Comparison of ENCODE assay signal across 13 cellular contexts in genomic region chr5:158406884-158407790, GRCh38.
DNase-seq lines count a peak whose midpoint lies in the region; ATAC-seq, FAIRE-seq and TF ChIP-seq lines count a peak whose summit lies in the region.
"Had no signal": no experiment of that assay in that cellular context is flagged by ENCODE, and none has a peak within 500 bp of the region (broad histone marks: within the 10 kb centered on the region; RNA-seq: fewer than 3 reads in every experiment).

No MANE protein-coding gene starts in this region.

- no peak for FAIRE-seq in GM12878 (lab: Jason Lieb, UNC)

- no peak for TF ChIP-seq CTCF in GM12878 (IDR thresholded peaks at IDR 0.05 in 2 of 3, conservative IDR thresholded peaks at IDR 0.05 in 1 of 3; ENCODE audit: control insufficient read depth in 2 of 3, extremely low read depth in 1 of 3, insufficient read depth in 1 of 3, low read depth in 3 of 3, low read length in 3 of 3)

- in situ Hi-C loops in GM12878 (cut with MboI): no loop called here

- no peaks in the 10 kb centered on the region for H3K27me3 Mint-ChIP-seq in activated T-cell treated with anti-CD3 and anti-CD28 coated beads, Interleukin-2, amount 50 U/mL, for 72 hours (ENCODE audit: low read depth)

- H3K36me3 Mint-ChIP-seq in activated T-cell treated with anti-CD3 and anti-CD28 coated beads, Interleukin-2, amount 50 U/mL, for 72 hours (ENCODE audit: insufficient read depth in 2 of 2): peaks cover 9 to 13% of the 10 kb centered on the region in 2 donors

- peaks cover 8% of the 10 kb centered on the region for H3K4me1 Mint-ChIP-seq in activated T-cell treated with anti-CD3 and anti-CD28 coated beads, Interleukin-2, amount 50 U/mL, for 72 hours (ENCODE audit: low read depth)

- SMC1A ChIA-PET in GM12878 (lab: Charles Lee; ENCODE audit: uncharacterized antibody, unreplicated experiment): interaction anchor here (0.6 to 7.6 kb wide), 9 partner anchors 9 to 658 kb away, joined by 3 to 62 read pairs (median 7); no protein-coding TSS in a partner anchor

- WGBS in GM12878 (ENCODE audit: insufficient coverage, insufficient replicate concordance, low lambda C conversion rate, missing lambda C conversion rate): 68% methylated on average over 4 of the region's 4 CpGs

- H3K9me3 Mint-ChIP-seq in activated T-cell treated with anti-CD3 and anti-CD28 coated beads, Interleukin-2, amount 50 U/mL, for 72 hours: peaks cover 10 to 12% of the 10 kb centered on the region in 2 donors

- CTCF ChIA-PET in GM12878 (lab: Yijun Ruan, JAX): interaction anchor here (0.7 to 2.0 kb wide), 4 partner anchors 10 to 288 kb away, joined by 3 to 4 read pairs (median 4); no protein-coding TSS in a partner anchor

- no peaks in the 10 kb centered on the region for H3K79me2 ChIP-seq in GM12878 (ENCODE audit: control insufficient read depth, insufficient read depth, low read length)

- TF ChIP-seq POLR2A in GM12878 (IDR thresholded peaks at IDR 0.05; ENCODE audit: low read depth, low read length): no peak

- no peak overlapping the region for H3K27ac ChIP-seq in GM12878 (ENCODE audit: control insufficient read depth, insufficient read depth)
- H3K27ac ChIP-seq: esophagus squamous epithelium had no signal

- H3K27me3 ChIP-seq in GM12878 (replicated peaks in 1 of 2; ENCODE audit: control insufficient read depth in 2 of 2, insufficient read depth in 2 of 2, low read length in 1 of 2): no peaks in the 10 kb centered on the region
- H3K27me3 ChIP-seq in skeletal muscle satellite cell (ENCODE audit: control insufficient read depth, insufficient read depth, low read length): no peaks in the 10 kb centered on the region
- H3K27me3 ChIP-seq: esophagus squamous epithelium had no signal

- POLR2A ChIA-PET in GM12878 (lab: Charles Lee): interaction anchor here (0.6 to 1.1 kb wide), 2 partner anchors 27 to 596 kb away, joined by 3 to 5 read pairs; no protein-coding TSS in a partner anchor

- no peak overlapping the region for H3K4me2 ChIP-seq in GM12878 (ENCODE audit: control insufficient read depth, insufficient read depth)
- peak overlapping the region; percentile 39 for H3K4me2 ChIP-seq in skeletal muscle satellite cell (ENCODE audit: low read length)

- RAD21 ChIA-PET in GM12878 (lab: Charles Lee; ENCODE audit: unreplicated experiment): interaction anchor here (0.5 to 5.7 kb wide), 8 partner anchors 12 to 814 kb away, joined by 3 to 34 read pairs (median 4); no protein-coding TSS in a partner anchor

- H3K4me3 Mint-ChIP-seq in activated T-cell treated with anti-CD3 and anti-CD28 coated beads, Interleukin-2, amount 50 U/mL, for 72 hours: no peak overlapping the region
- H3K4me3 Mint-ChIP-seq: activated naive CD4-positive, alpha-beta T cell treated with anti-CD3 and anti-CD28 coated beads for 36 hours had no signal

- no peak overlapping the region for H3K27ac Mint-ChIP-seq in activated T-cell treated with anti-CD3 and anti-CD28 coated beads, Interleukin-2, amount 50 U/mL, for 72 hours
- H3K27ac Mint-ChIP-seq: activated naive CD4-positive, alpha-beta T cell treated with anti-CD3 and anti-CD28 coated beads for 36 hours had no signal

- intact Hi-C loops in GM12878 (cut with micrococcal nuclease; ENCODE audit: unreplicated experiment): loop anchor here (10.0 kb wide), 1 partner anchor 548 kb away; no protein-coding TSS in a partner anchor

- H3K36me3 ChIP-seq in GM12878 (ENCODE audit: control insufficient read depth in 2 of 2, insufficient read depth in 2 of 2, low read length in 1 of 2) (no peaks in the 10 kb centered on the region), skeletal muscle satellite cell (ENCODE audit: insufficient read depth, low read length) (no peaks in the 10 kb centered on the region)
- H3K36me3 ChIP-seq: esophagus squamous epithelium had no signal

- no TSS peak for BruUV-seq in GM12878 (replicated peaks; lab: Mats Ljungman, UMichigan)

- H3K9ac ChIP-seq in GM12878 (ENCODE audit: control insufficient read depth, insufficient read depth, low read length) (no peak overlapping the region), skeletal muscle satellite cell (ENCODE audit: low read depth, low read length) (no peak overlapping the region)

- H3K9me3 ChIP-seq in GM12878 (replicated peaks; ENCODE audit: control insufficient read depth, insufficient read depth, low read length) (peaks cover 18% of the 10 kb centered on the region; the same call in 2 of the 3 replicates), skeletal muscle satellite cell (replicated peaks; ENCODE audit: low read length) (peaks cover 3% of the 10 kb centered on the region)

- no peak for TF ChIP-seq RAD21 in GM12878 (IDR thresholded peaks at IDR 0.05; ENCODE audit: insufficient read depth, low read depth, low read length)

- no peak for DNase-seq in activated T-cell treated with anti-CD3 and anti-CD28 coated beads, Interleukin-2, amount 50 U/mL, for 72 hours
- DNase-seq in activated T-cell treated with anti-CD3 and anti-CD28 coated beads for 4 hours (no peak), GM12878 (ENCODE audit: low read depth, low spot score) (no peak), NCI-H128 (lab: John Stamatoyannopoulos, UW; ENCODE audit: unreplicated experiment) (no peak), HuH-7.5 (ENCODE audit: low spot score) (no peak), NCI-H526 treated with DMSO at 0.1 percent for 48 hours (lab: John Stamatoyannopoulos, UW) (no peak)
- DNase-seq: activated naive CD4-positive, alpha-beta T cell treated with anti-CD3 and anti-CD28 coated beads for 36 hours; esophagus squamous epithelium; midbrain; NCI-H2081 treated with DMSO at 0.1 percent for 48 hours; stimulated activated CD4-positive, alpha-beta T cell treated with anti-CD3 and anti-CD28 coated beads, Interleukin-2, amount 100 ng/mL, for 24 hours had no signal

- H3K4me1 ChIP-seq in GM12878 (ENCODE audit: control insufficient read depth, insufficient read depth, low read length) (peaks cover 5% of the 10 kb centered on the region; the same call in 1 of the 2 replicates), skeletal muscle satellite cell (ENCODE audit: control insufficient read depth, insufficient read depth, low read length) (peaks cover 8% of the 10 kb centered on the region)
- H3K4me1 ChIP-seq: esophagus squamous epithelium had no signal

- no peaks in the 10 kb centered on the region for H4K20me1 ChIP-seq in GM12878 (ENCODE audit: control insufficient read depth, insufficient read depth)

- peak in 1 of 2 experiments; percentile 29; a peak in 1 of 4 replicates for TF ChIP-seq EP300 in GM12878 (IDR thresholded peaks at IDR 0.05; ENCODE audit: borderline replicate concordance in 1 of 2, control insufficient read depth in 1 of 2, low read depth in 2 of 2, low read length in 2 of 2)

- no peak overlapping the region for H2AFZ ChIP-seq in GM12878 (ENCODE audit: control insufficient read depth, low read depth, low read length)

- H3K4me3 ChIP-seq in GM12878 (no peak overlapping the region), skeletal muscle satellite cell (ENCODE audit: low read length) (no peak overlapping the region)
- H3K4me3 ChIP-seq: esophagus squamous epithelium had no signal

- ATAC-seq in activated T-cell treated with anti-CD3 and anti-CD28 coated beads, Interleukin-2, amount 50 U/mL, for 72 hours (replicated peaks in 1 of 2): peak; percentile 93 to 94
- ATAC-seq in HG03442 (IDR thresholded peaks at IDR 0.05; ENCODE audit: unreplicated experiment): peak; percentile 58
- peak; percentile 82 for ATAC-seq in GM12878

TF ChIP-seq in GM12878, 131 proteins besides CTCF, POLR2A, EP300 and RAD21 (continues in another document):
- TF ChIP-seq DPF2 (IDR thresholded peaks at IDR 0.05): 0 out of 2 replicates have a peak, but pooled peaks have one; percentile 18
- TF ChIP-seq RBBP5 (conservative IDR thresholded peaks at IDR 0.05): no peak
- TF ChIP-seq, protein P1, sequence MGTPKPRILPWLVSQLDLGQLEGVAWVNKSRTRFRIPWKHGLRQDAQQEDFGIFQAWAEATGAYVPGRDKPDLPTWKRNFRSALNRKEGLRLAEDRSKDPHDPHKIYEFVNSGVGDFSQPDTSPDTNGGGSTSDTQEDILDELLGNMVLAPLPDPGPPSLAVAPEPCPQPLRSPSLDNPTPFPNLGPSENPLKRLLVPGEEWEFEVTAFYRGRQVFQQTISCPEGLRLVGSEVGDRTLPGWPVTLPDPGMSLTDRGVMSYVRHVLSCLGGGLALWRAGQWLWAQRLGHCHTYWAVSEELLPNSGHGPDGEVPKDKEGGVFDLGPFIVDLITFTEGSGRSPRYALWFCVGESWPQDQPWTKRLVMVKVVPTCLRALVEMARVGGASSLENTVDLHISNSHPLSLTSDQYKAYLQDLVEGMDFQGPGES (IDR thresholded peaks at IDR 0.05): no peak
- no peak for TF ChIP-seq NR2C2 (IDR thresholded peaks at IDR 0.05; ENCODE audit: borderline replicate concordance, control insufficient read depth, insufficient read length, low read depth)
- no peak for TF ChIP-seq TCF3 (IDR thresholded peaks at IDR 0.05; ENCODE audit: borderline replicate concordance, insufficient read depth, low read depth, low read length)
- no peak for TF ChIP-seq RCOR1 (conservative IDR thresholded peaks at IDR 0.05; ENCODE audit: low read depth, low read length)
- no peak for TF ChIP-seq BCL11A (IDR thresholded peaks at IDR 0.05; ENCODE audit: low read depth, low read length)
- TF ChIP-seq ZNF24 (IDR thresholded peaks at IDR 0.05): no peak
- TF ChIP-seq CHD4 (IDR thresholded peaks at IDR 0.05): no peak
- TF ChIP-seq RFX5 (IDR thresholded peaks at IDR 0.05; ENCODE audit: low read depth, low read length): no peak
- TF ChIP-seq, protein P2, sequence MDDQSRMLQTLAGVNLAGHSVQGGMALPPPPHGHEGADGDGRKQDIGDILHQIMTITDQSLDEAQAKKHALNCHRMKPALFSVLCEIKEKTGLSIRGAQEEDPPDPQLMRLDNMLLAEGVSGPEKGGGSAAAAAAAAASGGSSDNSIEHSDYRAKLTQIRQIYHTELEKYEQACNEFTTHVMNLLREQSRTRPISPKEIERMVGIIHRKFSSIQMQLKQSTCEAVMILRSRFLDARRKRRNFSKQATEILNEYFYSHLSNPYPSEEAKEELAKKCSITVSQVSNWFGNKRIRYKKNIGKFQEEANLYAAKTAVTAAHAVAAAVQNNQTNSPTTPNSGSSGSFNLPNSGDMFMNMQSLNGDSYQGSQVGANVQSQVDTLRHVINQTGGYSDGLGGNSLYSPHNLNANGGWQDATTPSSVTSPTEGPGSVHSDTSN (IDR thresholded peaks at IDR 0.05; ENCODE audit: insufficient replicate concordance, low read depth, low read length): no peak
- TF ChIP-seq JUND (IDR thresholded peaks at IDR 0.05; ENCODE audit: low read depth, low read length): no peak
- TF ChIP-seq POU2F2 (IDR thresholded peaks at IDR 0.05; ENCODE audit: borderline replicate concordance, low read depth, low read length): no peak
- no peak for TF ChIP-seq WRNIP1 (IDR thresholded peaks at IDR 0.05; ENCODE audit: borderline replicate concordance, low read depth, low read length)
